11 cellular contexts compared by ENCODE assay signal in the genomic region with DNA sequence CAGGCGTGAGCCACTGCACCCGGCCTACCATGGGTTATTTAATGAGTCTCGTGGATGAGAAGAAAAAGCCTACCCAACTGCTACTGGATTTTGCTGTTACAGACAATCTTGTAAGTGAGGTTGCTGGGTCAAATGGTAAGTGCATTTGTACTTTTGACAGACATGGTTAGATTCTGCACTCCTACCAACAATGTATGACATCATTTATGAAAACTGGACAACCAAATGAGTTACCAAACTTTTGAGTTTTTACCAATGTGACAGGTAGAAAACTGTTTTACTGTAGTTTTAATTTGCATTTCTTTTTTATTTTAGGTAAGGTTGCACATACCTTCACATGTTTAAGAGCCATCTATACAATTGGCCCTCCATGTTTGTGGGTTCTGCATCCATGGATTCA.
"Had no signal": no experiment of that assay in that cellular context is flagged by ENCODE, and none has a peak within 500 bp of the region (broad histone marks: within the 10 kb centered on the region; RNA-seq: fewer than 3 reads in every experiment).

No MANE protein-coding gene starts in this region.

- H3K36me3 ChIP-seq: HAP-1 had no signal

- H2AFZ ChIP-seq: GM23248, GM23338 had no signal

- H3K9ac ChIP-seq: GM23248 had no signal

- H3K27ac Mint-ChIP-seq: GM23338, HFFc6 had no signal

- DNase-seq: GM23248, GOT3, H7, H9, HCEC 1CT, HFFc6 had no signal

- FAIRE-seq: H1, H54 had no signal

- H3K4me2 ChIP-seq: GM23338 had no signal

- ATAC-seq: HCT116 had no signal

- H3K9me3 ChIP-seq: HAP-1 had no signal

- H3K9me3 Mint-ChIP-seq: GM23338, H9, HFFc6 had no signal

- H3K4me3 Mint-ChIP-seq: GM23338, H9, HFFc6 had no signal

- H3K27ac ChIP-seq: GM23248 had no signal

- H3K4me3 ChIP-seq: GM23248, GM23338, HAP-1 had no signal
